34 cellular contexts compared by ENCODE assay signal in genomic region chr2:175220075-175220474, GRCh38.
"Had no signal": no experiment of that assay in that cellular context is flagged by ENCODE, and none has a peak within 500 bp of the region (broad histone marks: within the 10 kb centered on the region; RNA-seq: fewer than 3 reads in every experiment).

No MANE protein-coding gene starts in this region.

- H3K9me3 ChIP-seq: adrenal gland, body of pancreas, breast epithelium had no signal

- H3K27me3 ChIP-seq: body of pancreas, brain microvascular endothelial cell had no signal

- DNase-seq: activated B cell treated with CpG ODN at 0.5 μM for 24 hours; activated CD4-positive, alpha-beta memory T cell treated with anti-CD3 and anti-CD28 coated beads for 36 hours; activated CD4-positive, alpha-beta T cell treated with anti-CD3 and anti-CD28 coated beads for 4 hours; activated CD4-positive, alpha-beta T cell treated with anti-CD3 and anti-CD28 coated beads, Interleukin-2, amount 10 ng/mL, durations not matched to agents 24 days and 14 days; activated CD4-positive, alpha-beta T cell treated with anti-CD3 and anti-CD28 coated beads, Interleukin-2, amount 50 U/mL, for 1 hour; activated CD4-positive, alpha-beta T cell treated with anti-CD3 and anti-CD28 coated beads, Interleukin-2, amount 50 U/mL, for 4 hours; activated CD4-positive, CD25-positive, alpha-beta regulatory T cell treated with anti-CD3 and anti-CD28 coated beads, Interleukin-2, amount 50 U/mL, for 72 hours; activated CD8-positive, alpha-beta memory T cell treated with anti-CD3 and anti-CD28 coated beads, Interleukin-2, amount 50 U/mL, for 4 hours; activated CD8-positive, alpha-beta T cell treated with anti-CD3 and anti-CD28 coated beads for 36 hours; activated effector memory CD4-positive, alpha-beta T cell treated with anti-CD3 and anti-CD28 coated beads, Interleukin-2, amount 50 U/mL, for 16 hours; activated gamma-delta T cell treated with Interleukin-2 at 50 U/mL for 16 hours; activated naive CD4-positive, alpha-beta T cell; activated naive CD4-positive, alpha-beta T cell treated with anti-CD3 and anti-CD28 coated beads for 36 hours; activated naive CD4-positive, alpha-beta T cell treated with anti-CD3 and anti-CD28 coated beads, Interleukin-2, amount 50 U/mL, for 16 hours; activated naive CD8-positive, alpha-beta T cell treated with anti-CD3 and anti-CD28 coated beads for 36 hours; activated T-cell treated with anti-CD3 and anti-CD28 coated beads for 4 hours; activated T-cell treated with anti-CD3 and anti-CD28 coated beads, Interleukin-2, amount 50 U/mL, for 1 hour; activated T-cell treated with anti-CD3 and anti-CD28 coated beads, Interleukin-2, amount 50 U/mL, for 4 hours; activated T-cell treated with anti-CD3 and anti-CD28 coated beads, Interleukin-2, amount 50 U/mL, for 72 hours; adrenal gland; amniotic stem cell; aorta; body of pancreas; brain microvascular endothelial cell; central memory CD4-positive, alpha-beta T cell; T-helper 1 cell; T-helper 2 cell; T-helper 9 cell had no signal

- ATAC-seq: activated CD8-positive, alpha-beta T cell treated with anti-CD3 and anti-CD28 coated beads for 36 hours; activated naive CD4-positive, alpha-beta T cell treated with anti-CD3 and anti-CD28 coated beads, Interleukin-2, amount 50 U/mL, for 72 hours; activated T-cell treated with anti-CD3 and anti-CD28 coated beads, Interleukin-2, amount 50 U/mL, for 4 hours; activated T-cell treated with anti-CD3 and anti-CD28 coated beads, Interleukin-2, amount 50 U/mL, for 72 hours; activated T-helper 17 cell treated with anti-CD3 and anti-CD28 coated beads, Interleukin-2, amount 50 U/mL, for 72 hours; body of pancreas had no signal

- H3K4me1 ChIP-seq: adrenal gland, body of pancreas, breast epithelium had no signal

- H3K36me3 ChIP-seq: adrenal gland, brain microvascular endothelial cell, breast epithelium had no signal

- H3K27ac ChIP-seq: adrenal gland, body of pancreas, brain microvascular endothelial cell, breast epithelium, VCaP had no signal

- H3K4me3 ChIP-seq: adrenal gland, body of pancreas, breast epithelium had no signal

- FAIRE-seq: astrocyte, TTC549 had no signal
